ENCODE assay signal across 1 cellular context in the genomic region with DNA sequence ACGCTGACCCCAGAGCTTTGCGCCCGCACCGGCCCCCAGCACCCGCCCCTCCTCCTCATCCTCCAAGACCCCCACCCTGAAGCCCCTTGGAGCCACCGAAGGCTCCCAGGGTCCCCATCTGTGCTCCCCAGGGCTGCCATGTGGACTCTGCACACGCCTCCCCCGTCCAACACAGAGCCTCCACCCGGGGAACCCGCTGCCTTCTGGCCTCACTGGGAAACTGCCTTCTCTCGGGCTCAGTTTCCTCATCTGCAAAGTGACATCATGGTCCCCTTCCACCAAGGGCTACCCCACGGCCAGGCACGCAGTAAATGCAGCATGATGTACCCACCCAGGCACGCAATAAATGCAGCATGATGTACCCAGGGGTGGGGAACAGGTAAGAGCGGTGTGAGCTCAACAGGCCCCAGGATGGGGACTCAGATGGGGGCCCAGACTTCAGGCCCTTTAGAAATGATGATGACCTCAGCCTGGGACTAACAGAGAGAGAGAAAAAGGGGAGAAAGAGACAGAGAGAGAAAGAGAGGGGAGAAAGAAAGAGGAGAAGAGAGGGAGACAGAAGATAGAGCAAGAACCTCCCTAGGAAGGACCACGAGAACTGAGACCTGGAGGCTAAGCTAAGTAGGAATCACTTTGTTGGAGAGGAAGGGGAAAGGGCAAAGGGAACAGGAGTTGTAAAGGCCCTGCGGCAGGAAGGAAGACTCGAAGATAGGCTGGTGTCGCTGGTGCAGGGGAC.
TF ChIP-seq lines count a peak whose summit lies in the region.

No MANE protein-coding gene starts in this region.

TF ChIP-seq in K562, 482 proteins besides CTCF, POLR2A, EP300 and RAD21 (continues in another document):
- TF ChIP-seq JUND (IDR thresholded peaks at IDR 0.05; ENCODE audit: borderline replicate concordance, low read depth, low read length) (no peak), JUND (tag; IDR thresholded peaks at IDR 0.05; ENCODE audit: borderline replicate concordance, low read depth, low read length) (0 out of 3 replicates have a peak, but pooled peaks have one; percentile 4), PHB2 (IDR thresholded peaks at IDR 0.05; ENCODE audit: low read depth) (peak; percentile 28; the same call in 1 of the 2 replicates), SMAD4 (CRISPR knock-in tag; conservative IDR thresholded peaks at IDR 0.05) (0 out of 2 replicates have a peak, but pooled peaks have one; percentile 5), MIER1 (IDR thresholded peaks at IDR 0.05; ENCODE audit: low read depth) (peak; percentile 21; the same call in 1 of the 2 replicates), KDM1A (IDR thresholded peaks at IDR 0.05) (0 out of 4 replicates have a peak, but pooled peaks of 1 of the 2 experiments have one; percentile 11), CBX3 (IDR thresholded peaks at IDR 0.05; ENCODE audit: borderline replicate concordance in 1 of 2, low read length in 2 of 2) (0 out of 3 replicates have a peak, but pooled peaks of 1 of the 2 experiments have one; percentile 19), ZNF175 (CRISPR knock-in tag; IDR thresholded peaks at IDR 0.05; ENCODE audit: low read depth) (0 out of 2 replicates have a peak, but pooled peaks have one; percentile 6), NFATC3 (IDR thresholded peaks at IDR 0.05) (peak; percentile 70; the same call in 1 of the 2 replicates), GABPB1 (CRISPR knock-in tag; IDR thresholded peaks at IDR 0.05) (peak; percentile 62; the same call in 1 of the 2 replicates), NR2C2 (CRISPR knock-in tag; IDR thresholded peaks at IDR 0.05) (no peak), NR2C2 (tag; IDR thresholded peaks at IDR 0.05) (peak; percentile 75), EHMT2 (IDR thresholded peaks at IDR 0.05) (0 out of 2 replicates have a peak, but pooled peaks have one; percentile 17), RAD51 (IDR thresholded peaks at IDR 0.05; ENCODE audit: borderline replicate concordance, low read depth) (no peak), NR2C1 (IDR thresholded peaks at IDR 0.05) (peak; percentile 64; the same call in 1 of the 2 replicates), NR2C1 (tag; IDR thresholded peaks at IDR 0.05) (no peak; the same call in 1 of the 2 replicates), SIX5 (IDR thresholded peaks at IDR 0.05; ENCODE audit: borderline replicate concordance in 1 of 2, insufficient read depth in 1 of 2, low read depth in 1 of 2, low read length in 2 of 2) (no peak), CHD1 (IDR thresholded peaks at IDR 0.05; ENCODE audit: low read length) (peak; percentile 14), NFRKB (IDR thresholded peaks at IDR 0.05; ENCODE audit: low read depth) (peak; percentile 83), HLTF (IDR thresholded peaks at IDR 0.05) (0 out of 2 replicates have a peak, but pooled peaks have one; percentile 39), CCNT2 (IDR thresholded peaks at IDR 0.05; ENCODE audit: borderline replicate concordance, extremely low read depth, insufficient read length, low read depth, low read length) (peak; percentile 81), OTX1 (CRISPR knock-in tag; IDR thresholded peaks at IDR 0.05) (peak; percentile 16; the same call in 1 of the 2 replicates), SMARCE1 (IDR thresholded peaks at IDR 0.05) (0 out of 2 replicates have a peak, but pooled peaks have one; percentile 5), BRD9 (IDR thresholded peaks at IDR 0.05; ENCODE audit: low read depth, partially characterized antibody) (peak; percentile 20), ZNF274 (IDR thresholded peaks at IDR 0.05; ENCODE audit: borderline replicate concordance, low read depth, low read length) (no peak), NFIX (CRISPR knock-in tag; IDR thresholded peaks at IDR 0.05; ENCODE audit: low read depth) (no peak), THRAP3 (IDR thresholded peaks at IDR 0.05; ENCODE audit: borderline replicate concordance) (0 out of 2 replicates have a peak, but pooled peaks have one; percentile 22), BRCA1 (IDR thresholded peaks at IDR 0.05) (no peak), BRCA1 (CRISPR knock-in tag; IDR thresholded peaks at IDR 0.05) (no peak), MEF2D (tag; conservative IDR thresholded peaks at IDR 0.05; ENCODE audit: low read depth) (0 out of 2 replicates have a peak, but pooled peaks have one; percentile 15), L3MBTL2 (IDR thresholded peaks at IDR 0.05) (0 out of 2 replicates have a peak, but pooled peaks have one; percentile 33), KAT7 (CRISPR knock-in tag; IDR thresholded peaks at IDR 0.05; ENCODE audit: borderline replicate concordance) (0 out of 2 replicates have a peak, but pooled peaks have one; percentile 55)
- TF ChIP-seq, protein P1, sequence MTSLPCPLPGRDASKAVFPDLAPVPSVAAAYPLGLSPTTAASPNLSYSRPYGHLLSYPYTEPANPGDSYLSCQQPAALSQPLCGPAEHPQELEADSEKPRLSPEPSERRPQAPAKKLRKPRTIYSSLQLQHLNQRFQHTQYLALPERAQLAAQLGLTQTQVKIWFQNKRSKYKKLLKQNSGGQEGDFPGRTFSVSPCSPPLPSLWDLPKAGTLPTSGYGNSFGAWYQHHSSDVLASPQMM (CRISPR knock-in tag; IDR thresholded peaks at IDR 0.05), result no peak
- TF ChIP-seq, protein P2, sequence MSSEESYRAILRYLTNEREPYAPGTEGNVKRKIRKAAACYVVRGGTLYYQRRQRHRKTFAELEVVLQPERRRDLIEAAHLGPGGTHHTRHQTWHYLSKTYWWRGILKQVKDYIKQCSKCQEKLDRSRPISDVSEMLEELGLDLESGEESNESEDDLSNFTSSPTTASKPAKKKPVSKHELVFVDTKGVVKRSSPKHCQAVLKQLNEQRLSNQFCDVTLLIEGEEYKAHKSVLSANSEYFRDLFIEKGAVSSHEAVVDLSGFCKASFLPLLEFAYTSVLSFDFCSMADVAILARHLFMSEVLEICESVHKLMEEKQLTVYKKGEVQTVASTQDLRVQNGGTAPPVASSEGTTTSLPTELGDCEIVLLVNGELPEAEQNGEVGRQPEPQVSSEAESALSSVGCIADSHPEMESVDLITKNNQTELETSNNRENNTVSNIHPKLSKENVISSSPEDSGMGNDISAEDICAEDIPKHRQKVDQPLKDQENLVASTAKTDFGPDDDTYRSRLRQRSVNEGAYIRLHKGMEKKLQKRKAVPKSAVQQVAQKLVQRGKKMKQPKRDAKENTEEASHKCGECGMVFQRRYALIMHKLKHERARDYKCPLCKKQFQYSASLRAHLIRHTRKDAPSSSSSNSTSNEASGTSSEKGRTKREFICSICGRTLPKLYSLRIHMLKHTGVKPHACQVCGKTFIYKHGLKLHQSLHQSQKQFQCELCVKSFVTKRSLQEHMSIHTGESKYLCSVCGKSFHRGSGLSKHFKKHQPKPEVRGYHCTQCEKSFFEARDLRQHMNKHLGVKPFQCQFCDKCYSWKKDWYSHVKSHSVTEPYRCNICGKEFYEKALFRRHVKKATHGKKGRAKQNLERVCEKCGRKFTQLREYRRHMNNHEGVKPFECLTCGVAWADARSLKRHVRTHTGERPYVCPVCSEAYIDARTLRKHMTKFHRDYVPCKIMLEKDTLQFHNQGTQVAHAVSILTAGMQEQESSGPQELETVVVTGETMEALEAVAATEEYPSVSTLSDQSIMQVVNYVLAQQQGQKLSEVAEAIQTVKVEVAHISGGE (CRISPR knock-in tag; IDR thresholded peaks at IDR 0.05), result no peak
- TF ChIP-seq, protein P3, sequence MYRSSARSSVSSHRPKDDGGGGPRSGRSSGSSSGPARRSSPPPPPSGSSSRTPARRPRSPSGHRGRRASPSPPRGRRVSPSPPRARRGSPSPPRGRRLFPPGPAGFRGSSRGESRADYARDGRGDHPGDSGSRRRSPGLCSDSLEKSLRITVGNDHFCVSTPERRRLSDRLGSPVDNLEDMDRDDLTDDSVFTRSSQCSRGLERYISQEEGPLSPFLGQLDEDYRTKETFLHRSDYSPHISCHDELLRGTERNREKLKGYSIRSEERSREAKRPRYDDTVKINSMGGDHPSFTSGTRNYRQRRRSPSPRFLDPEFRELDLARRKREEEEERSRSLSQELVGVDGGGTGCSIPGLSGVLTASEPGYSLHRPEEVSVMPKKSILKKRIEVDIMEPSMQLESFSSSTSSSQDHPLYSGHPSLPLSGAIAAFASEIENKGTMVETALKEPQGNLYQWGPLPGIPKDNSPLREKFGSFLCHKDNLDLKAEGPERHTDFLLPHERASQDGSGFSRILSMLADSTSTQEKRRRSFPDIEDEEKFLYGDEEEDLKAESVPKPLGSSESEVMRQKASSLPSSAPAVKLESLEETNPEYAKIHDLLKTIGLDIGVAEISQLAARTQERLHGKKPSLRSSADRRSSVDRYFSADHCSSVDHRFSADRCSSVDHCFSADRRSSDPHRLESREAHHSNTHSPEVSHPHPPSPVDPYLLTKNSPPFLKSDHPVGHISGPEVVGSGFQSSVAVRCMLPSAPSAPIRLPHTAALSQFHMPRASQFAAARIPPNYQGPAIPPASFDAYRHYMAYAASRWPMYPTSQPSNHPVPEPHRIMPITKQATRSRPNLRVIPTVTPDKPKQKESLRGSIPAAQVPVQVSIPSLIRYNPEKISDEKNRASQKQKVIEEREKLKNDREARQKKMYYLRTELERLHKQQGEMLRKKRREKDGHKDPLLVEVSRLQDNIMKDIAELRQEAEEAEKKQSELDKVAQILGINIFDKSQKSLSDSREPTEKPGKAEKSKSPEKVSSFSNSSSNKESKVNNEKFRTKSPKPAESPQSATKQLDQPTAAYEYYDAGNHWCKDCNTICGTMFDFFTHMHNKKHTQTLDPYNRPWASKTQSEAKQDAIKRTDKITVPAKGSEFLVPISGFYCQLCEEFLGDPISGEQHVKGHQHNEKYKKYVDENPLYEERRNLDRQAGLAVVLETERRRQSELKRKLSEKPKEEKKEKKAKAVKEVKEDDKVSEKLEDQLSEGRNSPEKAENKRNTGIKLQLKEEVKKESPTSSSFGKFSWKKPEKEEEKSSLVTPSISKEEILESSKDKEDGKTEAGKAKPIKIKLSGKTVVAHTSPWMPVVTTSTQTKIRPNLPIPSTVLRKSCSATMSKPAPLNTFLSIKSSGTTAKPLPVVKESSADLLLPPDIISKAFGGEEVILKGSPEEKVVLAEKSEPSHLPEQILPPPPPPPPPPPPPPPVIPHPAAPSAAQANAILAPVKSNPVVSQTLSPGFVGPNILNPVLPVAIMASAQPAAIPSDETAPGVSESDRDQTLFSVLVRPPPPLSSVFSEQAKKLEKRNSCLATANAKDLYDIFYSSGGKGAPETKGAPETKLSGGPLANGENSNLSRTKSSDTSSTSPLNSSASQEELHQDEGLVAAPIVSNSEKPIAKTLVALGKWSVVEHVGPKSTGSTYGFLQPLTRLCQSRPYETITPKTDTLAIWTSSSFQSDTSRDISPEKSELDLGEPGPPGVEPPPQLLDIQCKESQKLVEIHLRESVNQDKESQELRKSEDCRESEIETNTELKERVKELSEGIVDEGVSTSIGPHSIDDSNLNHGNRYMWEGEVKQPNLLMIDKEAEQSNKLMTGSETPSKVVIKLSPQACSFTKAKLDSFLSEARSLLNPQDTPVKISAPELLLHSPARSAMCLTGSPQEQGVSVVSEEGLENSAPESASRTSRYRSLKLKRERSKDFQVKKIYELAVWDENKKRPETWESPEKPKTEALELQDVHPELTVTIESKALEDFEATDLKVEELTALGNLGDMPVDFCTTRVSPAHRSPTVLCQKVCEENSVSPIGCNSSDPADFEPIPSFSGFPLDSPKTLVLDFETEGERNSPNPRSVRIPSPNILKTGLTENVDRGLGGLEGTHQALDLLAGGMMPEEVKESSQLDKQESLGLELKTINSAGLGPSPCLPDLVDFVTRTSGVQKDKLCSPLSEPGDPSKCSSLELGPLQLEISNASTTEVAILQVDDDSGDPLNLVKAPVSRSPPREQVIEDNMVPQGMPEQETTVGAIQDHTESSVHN (IDR thresholded peaks at IDR 0.05; ENCODE audit: borderline replicate concordance in 1 of 2, low read depth in 1 of 2), result no peak
- TF ChIP-seq, protein P4, sequence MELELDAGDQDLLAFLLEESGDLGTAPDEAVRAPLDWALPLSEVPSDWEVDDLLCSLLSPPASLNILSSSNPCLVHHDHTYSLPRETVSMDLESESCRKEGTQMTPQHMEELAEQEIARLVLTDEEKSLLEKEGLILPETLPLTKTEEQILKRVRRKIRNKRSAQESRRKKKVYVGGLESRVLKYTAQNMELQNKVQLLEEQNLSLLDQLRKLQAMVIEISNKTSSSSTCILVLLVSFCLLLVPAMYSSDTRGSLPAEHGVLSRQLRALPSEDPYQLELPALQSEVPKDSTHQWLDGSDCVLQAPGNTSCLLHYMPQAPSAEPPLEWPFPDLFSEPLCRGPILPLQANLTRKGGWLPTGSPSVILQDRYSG (tag; conservative IDR thresholded peaks at IDR 0.05; ENCODE audit: low read depth), result 0 out of 2 replicates have a peak, but pooled peaks have one; percentile 26
- TF ChIP-seq, protein P5, sequence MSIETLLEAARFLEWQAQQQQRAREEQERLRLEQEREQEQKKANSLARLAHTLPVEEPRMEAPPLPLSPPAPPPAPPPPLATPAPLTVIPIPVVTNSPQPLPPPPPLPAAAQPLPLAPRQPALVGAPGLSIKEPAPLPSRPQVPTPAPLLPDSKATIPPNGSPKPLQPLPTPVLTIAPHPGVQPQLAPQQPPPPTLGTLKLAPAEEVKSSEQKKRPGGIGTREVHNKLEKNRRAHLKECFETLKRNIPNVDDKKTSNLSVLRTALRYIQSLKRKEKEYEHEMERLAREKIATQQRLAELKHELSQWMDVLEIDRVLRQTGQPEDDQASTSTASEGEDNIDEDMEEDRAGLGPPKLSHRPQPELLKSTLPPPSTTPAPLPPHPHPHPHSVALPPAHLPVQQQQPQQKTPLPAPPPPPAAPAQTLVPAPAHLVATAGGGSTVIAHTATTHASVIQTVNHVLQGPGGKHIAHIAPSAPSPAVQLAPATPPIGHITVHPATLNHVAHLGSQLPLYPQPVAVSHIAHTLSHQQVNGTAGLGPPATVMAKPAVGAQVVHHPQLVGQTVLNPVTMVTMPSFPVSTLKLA (conservative IDR thresholded peaks at IDR 0.05), result peak in 1 of 2 experiments; percentile 63; a peak in 3 of 4 replicates
